In the genomic region with DNA sequence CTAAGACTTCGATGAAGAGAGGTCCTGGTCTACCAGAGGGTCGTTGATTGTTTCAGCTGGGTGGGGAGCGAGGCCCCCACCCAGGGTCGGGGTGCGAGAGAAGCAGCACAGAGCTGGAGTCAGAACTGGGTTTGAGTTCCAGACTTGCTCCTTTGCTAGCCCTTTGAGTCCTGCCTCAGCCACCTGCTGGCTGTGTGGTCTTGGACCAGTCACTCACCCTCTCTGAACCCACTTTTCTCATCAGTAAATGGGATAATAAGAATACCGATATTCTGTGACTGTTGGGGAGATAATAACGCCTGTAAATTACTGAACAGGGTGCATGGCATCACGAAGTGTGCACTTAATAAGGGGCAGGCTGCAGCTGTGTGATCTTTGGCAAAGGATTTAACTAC, we compare ENCODE assay signal across 9 cellular contexts. TPM values are rescaled to one million over a fixed set of nuclear protein-coding genes. Genes with fewer than 3 reads are reported as not detected.
DNase-seq lines count a peak whose midpoint lies in the region; ATAC-seq and TF ChIP-seq lines count a peak whose summit lies in the region.
"Had no signal": no experiment of that assay in that cellular context is flagged by ENCODE, and none has a peak within 500 bp of the region (broad histone marks: within the 10 kb centered on the region; RNA-seq: fewer than 3 reads in every experiment).

No MANE protein-coding gene starts in this region.

- H3K4me3 ChIP-seq in DND-41 (ENCODE audit: low read depth in 1 of 2, low read length in 2 of 2): no peak overlapping the region
- peak overlapping the region; percentile 42 for H3K4me3 ChIP-seq in SJSA1
- H3K4me3 ChIP-seq in fibroblast of lung (replicated peaks in 1 of 4; ENCODE audit: control extremely low read depth in 1 of 4, insufficient read depth in 1 of 4, low read depth in 3 of 4, low read length in 4 of 4): peak overlapping the region in 2 of 4 experiments; percentile 50 to 56

- no peak for TF ChIP-seq CTCF in DND-41 (IDR thresholded peaks at IDR 0.05; ENCODE audit: borderline replicate concordance, extremely low read depth, low read length, poor library complexity, severe bottlenecking)
- TF ChIP-seq CTCF in fibroblast of lung (conservative IDR thresholded peaks at IDR 0.05 in 1 of 2, IDR thresholded peaks at IDR 0.05 in 1 of 2; ENCODE audit: low read depth in 1 of 2, low read length in 2 of 2): no peak
- no peak for TF ChIP-seq CTCF in progenitor cell of endocrine pancreas (IDR thresholded peaks at IDR 0.05; ENCODE audit: unreplicated experiment)

- H2AFZ ChIP-seq in DND-41 (ENCODE audit: low read depth, low read length): no peak overlapping the region
- H2AFZ ChIP-seq in fibroblast of lung (ENCODE audit: low read length): no peak overlapping the region

- no peaks in the 10 kb centered on the region for H3K79me2 ChIP-seq in DND-41 (ENCODE audit: insufficient read depth, low read length)
- H3K79me2 ChIP-seq in fibroblast of lung (ENCODE audit: control insufficient read depth, insufficient read depth, low read length): no peaks in the 10 kb centered on the region

- 0 out of 2 replicates have a peak, but pooled peaks cover 3% of the 10 kb centered on the region for H3K4me1 ChIP-seq in DND-41 (ENCODE audit: insufficient read depth, low read length)
- H3K4me1 ChIP-seq in SJSA1 (replicated peaks): peaks cover 11% of the 10 kb centered on the region
- H3K4me1 ChIP-seq in fibroblast of lung (ENCODE audit: control insufficient read depth, extremely low read depth, insufficient read depth, low read length): no peaks in the 10 kb centered on the region

- H3K36me3 Mint-ChIP-seq in progenitor cell of endocrine pancreas (ENCODE audit: insufficient read depth): no peaks in the 10 kb centered on the region

- no peak for ATAC-seq in DND-41 (ENCODE audit: insufficient read depth, low read depth)
- no peak for ATAC-seq in GM21717 (IDR thresholded peaks at IDR 0.05; ENCODE audit: unreplicated experiment)

- no peaks in the 10 kb centered on the region for H4K20me1 ChIP-seq in DND-41 (ENCODE audit: insufficient read depth, low read length)
- no peaks in the 10 kb centered on the region for H4K20me1 ChIP-seq in fibroblast of lung (ENCODE audit: control insufficient read depth, extremely low read depth, insufficient read depth, low read length)

- no peak for DNase-seq in DND-41
- no peak for DNase-seq in SJSA1 (ENCODE audit: low read depth in 1 of 2, low spot score in 2 of 2)
- no peak for DNase-seq in fibroblast of lung (ENCODE audit: low read depth in 2 of 2)
- DNase-seq in progenitor cell of endocrine pancreas (ENCODE audit: low spot score, unreplicated experiment): no peak
- no peak for DNase-seq in activated CD4-positive, CD25-positive, alpha-beta regulatory T cell treated with anti-CD3 and anti-CD28 coated beads, Interleukin-2, amount 50 U/mL, for 72 hours
- DNase-seq in NOMO-1 (lab: John Stamatoyannopoulos, UW; ENCODE audit: unreplicated experiment in 2 of 2): no peak
- DNase-seq in NCI-H82 (lab: John Stamatoyannopoulos, UW): no peak

- peak overlapping the region; percentile 49 for H3K4me3 Mint-ChIP-seq in progenitor cell of endocrine pancreas (ENCODE audit: low read depth)

- no peaks in the 10 kb centered on the region for H3K4me1 Mint-ChIP-seq in progenitor cell of endocrine pancreas (ENCODE audit: low read depth)

- H3K27ac Mint-ChIP-seq in progenitor cell of endocrine pancreas: no peak overlapping the region

- H3K4me2 ChIP-seq in DND-41 (ENCODE audit: insufficient read depth, low read length): peak overlapping the region; percentile 40; the same call in 1 of the 2 replicates
- peak overlapping the region; percentile 86 for H3K4me2 ChIP-seq in fibroblast of lung (ENCODE audit: extremely low read depth, insufficient read depth, low read length)

- no peak overlapping the region for H3K27ac ChIP-seq in DND-41 (ENCODE audit: low read length)
- no peak overlapping the region for H3K27ac ChIP-seq in SJSA1
- no peak overlapping the region for H3K27ac ChIP-seq in fibroblast of lung (ENCODE audit: insufficient read depth, low read length)

- H3K9me3 Mint-ChIP-seq in progenitor cell of endocrine pancreas (ENCODE audit: low read depth): no peaks in the 10 kb centered on the region

- H3K9me3 ChIP-seq in DND-41 (ENCODE audit: insufficient read depth, low read length, severe bottlenecking) (no peaks in the 10 kb centered on the region), SJSA1 (replicated peaks) (no peaks in the 10 kb centered on the region), fibroblast of lung (ENCODE audit: control insufficient read depth, insufficient read depth, low read depth, low read length) (no peaks in the 10 kb centered on the region)

- peaks cover 53% of the 10 kb centered on the region for H3K27me3 ChIP-seq in DND-41 (ENCODE audit: insufficient read depth, low read length, poor library complexity)
- peaks cover 14% of the 10 kb centered on the region for H3K27me3 ChIP-seq in SJSA1 (replicated peaks)
- peaks cover 69% of the 10 kb centered on the region for H3K27me3 ChIP-seq in fibroblast of lung (ENCODE audit: control insufficient read depth, insufficient read depth, low read length)

- peaks cover 91% of the 10 kb centered on the region for H3K27me3 Mint-ChIP-seq in progenitor cell of endocrine pancreas

- no peaks in the 10 kb centered on the region for H3K36me3 ChIP-seq in DND-41 (ENCODE audit: insufficient read depth, low read length)
- H3K36me3 ChIP-seq in SJSA1: no peaks in the 10 kb centered on the region
- H3K36me3 ChIP-seq in fibroblast of lung (ENCODE audit: control insufficient read depth, insufficient read depth, low read length): no peaks in the 10 kb centered on the region

- H3K9ac ChIP-seq in DND-41 (ENCODE audit: low read depth, low read length) (no peak overlapping the region), fibroblast of lung (ENCODE audit: insufficient read depth, low read length) (no peak overlapping the region)

RNA-seq across cellular contexts. Expression of a gene that starts 0.4 kb away (rescaled TPM):
- total RNA-seq in SJSA1 (2014; rRNA removed; shearing (Covaris generic)): 2.9 and 8.3 TPM in 2 replicates
- total RNA-seq in fibroblast of lung: 2.8 and 4.6 TPM in 2 replicates
- polyA plus RNA-seq in fibroblast of lung: 0.49 and 1.1 TPM in 2 replicates
- polyA plus RNA-seq in fibroblast of lung (2012): 0.46 and 0.58 TPM in 2 replicates
- not detected in 2 replicates for polyA minus RNA-seq in fibroblast of lung (ENCODE audit: low replicate concordance)
- total RNA-seq in progenitor cell of endocrine pancreas: 0.53 TPM in 1 of 2 replicates, not detected in the other
- total RNA-seq: LHCN-M2 had no signal

RNA-seq across cellular contexts. Expression of a gene that starts 13.4 kb away (rescaled TPM):
- 15.5 and 33.6 TPM in 2 replicates for total RNA-seq in SJSA1 (2014; rRNA removed; shearing (Covaris generic))
- total RNA-seq in fibroblast of lung (57.8 and 84.1 TPM in 2 replicates), progenitor cell of endocrine pancreas (282 and 287 TPM in 2 replicates)
- 22.9 and 30.5 TPM in 2 replicates for polyA plus RNA-seq in fibroblast of lung
- 144 and 199 TPM in 2 replicates for polyA plus RNA-seq in fibroblast of lung (2012)
- 37.2 and 39.4 TPM in 2 replicates for polyA minus RNA-seq in fibroblast of lung (ENCODE audit: low replicate concordance)

RNA-seq across cellular contexts. Expression of a gene that starts 35.2 kb away (rescaled TPM):
- total RNA-seq in SJSA1 (2014; rRNA removed; shearing (Covaris generic)): not detected in 2 replicates
- total RNA-seq in fibroblast of lung (not detected in 2 replicates), progenitor cell of endocrine pancreas (not detected in 2 replicates)
- polyA plus RNA-seq in fibroblast of lung: not detected in 2 replicates
- polyA plus RNA-seq in fibroblast of lung (2012): not detected in 2 replicates
- not detected in 2 replicates for polyA minus RNA-seq in fibroblast of lung (ENCODE audit: low replicate concordance)
- total RNA-seq: LHCN-M2 had no signal

RNA-seq across cellular contexts. Expression of a gene that starts 42.8 kb away (rescaled TPM):
- not detected in 2 replicates for total RNA-seq in SJSA1 (2014; rRNA removed; shearing (Covaris generic))
- not detected in 2 replicates for total RNA-seq in fibroblast of lung
- polyA plus RNA-seq in fibroblast of lung: not detected in 2 replicates
- polyA plus RNA-seq in fibroblast of lung (2012): not detected in 2 replicates
- polyA minus RNA-seq in fibroblast of lung (ENCODE audit: low replicate concordance): not detected in 2 replicates
- 0.10 and 0.11 TPM in 2 replicates for total RNA-seq in progenitor cell of endocrine pancreas
- total RNA-seq: LHCN-M2 had no signal
